Comparison of ENCODE assay signal across 8 cellular contexts in genomic region chrX:39309018-39309620, GRCh38.
DNase-seq lines count a peak whose midpoint lies in the region; ATAC-seq and TF ChIP-seq lines count a peak whose summit lies in the region.

No MANE protein-coding gene starts in this region.

- no peaks in the 10 kb centered on the region for H3K36me3 ChIP-seq in effector memory CD4-positive, alpha-beta T cell (ENCODE audit: control insufficient read depth, insufficient read depth, low read length)
- no peaks in the 10 kb centered on the region for H3K36me3 ChIP-seq in PC-9 (ENCODE audit: low read depth)

- POLR2A ChIA-PET in PC-9 (lab: Charles Lee; ENCODE audit: unreplicated experiment) = no interaction called here

- CTCF ChIA-PET in PC-9 (lab: Charles Lee) = no interaction called here

- H3K27ac ChIP-seq in effector memory CD4-positive, alpha-beta T cell (ENCODE audit: insufficient read depth, low read length, poor library complexity, severe bottlenecking) = peak overlapping the region; percentile 77
- H3K27ac ChIP-seq in PC-9 = no peak overlapping the region

- no peak overlapping the region for H3K4me2 ChIP-seq in PC-9

- DNase-seq in H4 (ENCODE audit: low spot score) (peak; percentile 25), globus pallidus (ENCODE audit: low spot score) (no peak), PC-9 (no peak)
- DNase-seq in effector memory CD4-positive, alpha-beta T cell = peak; percentile 0 to 27 (median 4)
- DNase-seq in stimulated activated CD4-positive, alpha-beta T cell treated with anti-CD3 and anti-CD28 coated beads, Interleukin-2, amount 100 ng/mL, for 4 hours (ENCODE audit: low read depth) = peak; percentile 66

- intact Hi-C loops in PC-9 (cut with micrococcal nuclease; ENCODE audit: unreplicated experiment) = no loop called here

- no peaks in the 10 kb centered on the region for H3K9me2 ChIP-seq in PC-9 (ENCODE audit: insufficient read depth)

- ATAC-seq in activated CD4-positive, CD25-positive, alpha-beta regulatory T cell treated with anti-CD3 and anti-CD28 coated beads, Interleukin-2, amount 50 U/mL, for 24 hours = peak; percentile 90 to 92
- no peak for ATAC-seq in HG02973 (IDR thresholded peaks at IDR 0.05; ENCODE audit: unreplicated experiment)
- ATAC-seq in GM18505 (IDR thresholded peaks at IDR 0.05; ENCODE audit: unreplicated experiment) = no peak

- H3K79me2 ChIP-seq in PC-9 (ENCODE audit: low read depth) = no peaks in the 10 kb centered on the region

- H3K27me3 ChIP-seq in effector memory CD4-positive, alpha-beta T cell (replicated peaks; ENCODE audit: control insufficient read depth, insufficient read depth, low read length, poor library complexity, severe bottlenecking) = no peaks in the 10 kb centered on the region
- H3K27me3 ChIP-seq in PC-9 (ENCODE audit: insufficient read depth, low read depth) = no peaks in the 10 kb centered on the region

- TF ChIP-seq CTCF in PC-9 (conservative IDR thresholded peaks at IDR 0.05) = no peak

- BruUV-seq in PC-9 (replicated peaks; lab: Mats Ljungman, UMichigan) = no TSS peak

- peaks cover 28% of the 10 kb centered on the region for H3K4me1 ChIP-seq in effector memory CD4-positive, alpha-beta T cell (ENCODE audit: control insufficient read depth, insufficient read depth, low read length, poor library complexity, severe bottlenecking)
- H3K4me1 ChIP-seq in PC-9 (replicated peaks; ENCODE audit: insufficient read depth) = no peaks in the 10 kb centered on the region

- H3F3A ChIP-seq in PC-9 (ENCODE audit: insufficient read depth, low read depth) = no peaks in the 10 kb centered on the region

- no peak overlapping the region for H2AFZ ChIP-seq in PC-9

- no peak overlapping the region for H3K4me3 ChIP-seq in effector memory CD4-positive, alpha-beta T cell (ENCODE audit: insufficient read depth, low read depth, low read length, poor library complexity, severe bottlenecking)
- H3K4me3 ChIP-seq in PC-9 = no peak overlapping the region

- H4K20me1 ChIP-seq in PC-9 (ENCODE audit: insufficient read depth) = no peaks in the 10 kb centered on the region

- no peak for TF ChIP-seq POLR2A in GM18505 (IDR thresholded peaks at IDR 0.05; ENCODE audit: borderline replicate concordance, extremely low read depth, insufficient read depth, insufficient read length)

- no peaks in the 10 kb centered on the region for H3K9me3 ChIP-seq in effector memory CD4-positive, alpha-beta T cell (ENCODE audit: control insufficient read depth, low read length)
- H3K9me3 ChIP-seq in PC-9 (ENCODE audit: insufficient read depth, low read depth) = no peaks in the 10 kb centered on the region

Comparison
In these comparisons a context has a peak if more than half of its experiments do, and no peak if none do; other contexts are left out.
1. DNase-seq: peak in H4 (single experiment), effector memory CD4-positive, alpha-beta T cell (3 of 3) and stimulated activated CD4-positive, alpha-beta T cell treated with anti-CD3 and anti-CD28 coated beads, Interleukin-2, amount 100 ng/mL, for 4 hours (single experiment); none in globus pallidus (single experiment) and PC-9 (0 of 2).
2. ATAC-seq: peak in activated CD4-positive, CD25-positive, alpha-beta regulatory T cell treated with anti-CD3 and anti-CD28 coated beads, Interleukin-2, amount 50 U/mL, for 24 hours (2 of 2); none in HG02973 (single experiment) and GM18505 (single experiment).